In genomic region chr2:170996316-170996715, GRCh38 we compare ENCODE assay signal across 1 cellular context.
TF ChIP-seq lines count a peak whose summit lies in the region.

No MANE protein-coding gene starts in this region.

TF ChIP-seq in IMR-90, 13 proteins besides CTCF, POLR2A, EP300 and RAD21 (continued from another document):
- TF ChIP-seq ELK1 (IDR thresholded peaks at IDR 0.05; ENCODE audit: borderline replicate concordance, low read depth, low read length), result no peak
- no peak for TF ChIP-seq MXI1 (IDR thresholded peaks at IDR 0.05; ENCODE audit: borderline replicate concordance, low read depth, low read length)
- peak; percentile 52; the same call in 1 of the 2 replicates for TF ChIP-seq CEBPB (IDR thresholded peaks at IDR 0.05; ENCODE audit: low read depth, low read length)
- no peak for TF ChIP-seq USF2 (IDR thresholded peaks at IDR 0.05; ENCODE audit: low read depth, low read length)
- TF ChIP-seq NFE2L2 (IDR thresholded peaks at IDR 0.05; ENCODE audit: low read depth, low read length), result no peak
